In the genomic region with DNA sequence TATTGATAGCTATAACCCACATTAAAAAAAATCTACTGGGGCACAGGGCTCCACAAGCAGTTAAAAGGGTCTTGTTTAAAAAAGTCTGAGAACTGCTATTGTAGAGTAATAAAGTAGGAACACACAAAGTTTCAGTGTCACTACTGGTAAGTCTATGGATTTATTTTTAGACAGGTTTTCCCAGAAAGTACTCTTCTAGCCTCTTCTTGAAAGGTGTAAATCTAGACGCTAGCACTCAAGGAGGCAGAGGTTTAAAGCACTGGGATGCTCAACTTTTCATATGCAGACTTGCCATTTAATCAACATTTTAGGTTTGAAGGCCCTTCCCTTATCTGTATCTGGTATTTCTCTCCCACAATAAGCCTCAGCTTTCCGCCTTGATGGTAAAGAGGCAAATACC, we compare ENCODE assay signal across 21 cellular contexts. TPM values are rescaled to one million over a fixed set of nuclear protein-coding genes. Genes with fewer than 3 reads are reported as not detected.
DNase-seq lines count a peak whose midpoint lies in the region; ATAC-seq and TF ChIP-seq lines count a peak whose summit lies in the region.
"Had no signal": no experiment of that assay in that cellular context is flagged by ENCODE, and none has a peak within 500 bp of the region (broad histone marks: within the 10 kb centered on the region; RNA-seq: fewer than 3 reads in every experiment).

No MANE protein-coding gene starts in this region.

- H3K27ac ChIP-seq in GM23338 (ENCODE audit: low read depth) = no peak overlapping the region
- H3K27ac ChIP-seq: C4-2B had no signal

- H3K9me3 Mint-ChIP-seq in activated naive CD4-positive, alpha-beta T cell treated with anti-CD3 and anti-CD28 coated beads for 36 hours = no peaks in the 10 kb centered on the region
- H3K9me3 Mint-ChIP-seq in activated naive CD4-positive, alpha-beta T cell treated with anti-CD3 and anti-CD28 coated beads, Interleukin-2, amount 10 ng/mL, durations not matched to agents 7 days and 5 days = no peaks in the 10 kb centered on the region
- no peaks in the 10 kb centered on the region for H3K9me3 Mint-ChIP-seq in GM23338
- no peaks in the 10 kb centered on the region for H3K9me3 Mint-ChIP-seq in memory B cell
- no peaks in the 10 kb centered on the region for H3K9me3 Mint-ChIP-seq in stimulated activated effector memory CD8-positive, alpha-beta T cell treated with anti-CD3 and anti-CD28 coated beads, Interleukin-12 subunit alpha, Interleukin-12 subunit beta, amount 100 ng/mL, for 72 hours

- H2AFZ ChIP-seq in GM23338 = no peak overlapping the region

- peaks cover 100% of the 10 kb centered on the region for H3K79me2 ChIP-seq in GM23338 (replicated peaks; ENCODE audit: insufficient read depth)

- H3K27me3 ChIP-seq in GM23338 (ENCODE audit: insufficient read depth) = no peaks in the 10 kb centered on the region

- no peak overlapping the region for H3K4me3 Mint-ChIP-seq in activated naive CD4-positive, alpha-beta T cell treated with anti-CD3 and anti-CD28 coated beads for 36 hours
- no peak overlapping the region for H3K4me3 Mint-ChIP-seq in activated naive CD4-positive, alpha-beta T cell treated with anti-CD3 and anti-CD28 coated beads, Interleukin-2, amount 10 ng/mL, durations not matched to agents 7 days and 5 days
- no peak overlapping the region for H3K4me3 Mint-ChIP-seq in GM23338
- no peak overlapping the region for H3K4me3 Mint-ChIP-seq in memory B cell
- no peak overlapping the region for H3K4me3 Mint-ChIP-seq in stimulated activated effector memory CD8-positive, alpha-beta T cell treated with anti-CD3 and anti-CD28 coated beads, Interleukin-12 subunit alpha, Interleukin-12 subunit beta, amount 100 ng/mL, for 72 hours

- peaks cover 51% of the 10 kb centered on the region for H3K4me1 ChIP-seq in GM23338 (ENCODE audit: insufficient read depth)

- no peak overlapping the region; the same call in 1 of the 2 replicates for H3K4me2 ChIP-seq in GM23338

- CTCF ChIA-PET in activated naive CD4-positive, alpha-beta T cell treated with anti-CD3 and anti-CD28 coated beads for 36 hours (lab: Charles Lee) = interaction anchor here (0.6 kb wide), 1 partner anchor 77 kb away, joined by 5 read pairs; no protein-coding TSS in a partner anchor
- CTCF ChIA-PET in activated naive CD4-positive, alpha-beta T cell treated with anti-CD3 and anti-CD28 coated beads, Interleukin-2, amount 10 ng/mL, durations not matched to agents 7 days and 5 days (lab: Charles Lee) = no interaction called here

- no peaks in the 10 kb centered on the region for H3K27me3 Mint-ChIP-seq in activated naive CD4-positive, alpha-beta T cell treated with anti-CD3 and anti-CD28 coated beads for 36 hours (ENCODE audit: low read depth)
- H3K27me3 Mint-ChIP-seq in activated naive CD4-positive, alpha-beta T cell treated with anti-CD3 and anti-CD28 coated beads, Interleukin-2, amount 10 ng/mL, durations not matched to agents 7 days and 5 days = no peaks in the 10 kb centered on the region
- H3K27me3 Mint-ChIP-seq in GM23338 (ENCODE audit: insufficient read depth, low read depth, poor library complexity) = no peaks in the 10 kb centered on the region
- no peaks in the 10 kb centered on the region for H3K27me3 Mint-ChIP-seq in memory B cell

- H4K20me1 ChIP-seq in GM23338 (replicated peaks; ENCODE audit: insufficient read depth) = peaks cover 54% of the 10 kb centered on the region

- no peaks in the 10 kb centered on the region for H3K9me2 ChIP-seq in GM23338 (ENCODE audit: insufficient read depth)

- intact Hi-C loops in activated naive CD4-positive, alpha-beta T cell treated with anti-CD3 and anti-CD28 coated beads for 36 hours (cut with micrococcal nuclease) = no loop called here

- ATAC-seq in GM23338 = peak; percentile 21; the same call in 2 of the 3 replicates
- ATAC-seq in memory B cell (ENCODE audit: low read depth) = no peak
- ATAC-seq in stimulated activated effector memory CD8-positive, alpha-beta T cell treated with anti-CD3 and anti-CD28 coated beads, Interleukin-12 subunit alpha, Interleukin-12 subunit beta, amount 100 ng/mL, for 72 hours = no peak
- ATAC-seq: Panc1 had no signal

- H3K4me1 Mint-ChIP-seq in activated naive CD4-positive, alpha-beta T cell treated with anti-CD3 and anti-CD28 coated beads for 36 hours (ENCODE audit: low read depth) = peaks cover 84% of the 10 kb centered on the region
- H3K4me1 Mint-ChIP-seq in activated naive CD4-positive, alpha-beta T cell treated with anti-CD3 and anti-CD28 coated beads, Interleukin-2, amount 10 ng/mL, durations not matched to agents 7 days and 5 days = peaks cover 19% of the 10 kb centered on the region
- H3K4me1 Mint-ChIP-seq in GM23338 (peaks cover 38% of the 10 kb centered on the region), memory B cell (peaks cover 46% of the 10 kb centered on the region)
- H3K4me1 Mint-ChIP-seq in stimulated activated effector memory CD8-positive, alpha-beta T cell treated with anti-CD3 and anti-CD28 coated beads, Interleukin-12 subunit alpha, Interleukin-12 subunit beta, amount 100 ng/mL, for 72 hours = peaks cover 57% of the 10 kb centered on the region

- H3K27ac Mint-ChIP-seq in activated naive CD4-positive, alpha-beta T cell treated with anti-CD3 and anti-CD28 coated beads for 36 hours = peak overlapping the region; percentile 37
- no peak overlapping the region for H3K27ac Mint-ChIP-seq in activated naive CD4-positive, alpha-beta T cell treated with anti-CD3 and anti-CD28 coated beads, Interleukin-2, amount 10 ng/mL, durations not matched to agents 7 days and 5 days
- 0 out of 2 replicates have a peak overlapping the region, but pooled peaks have one; percentile 63 for H3K27ac Mint-ChIP-seq in GM23338
- H3K27ac Mint-ChIP-seq in memory B cell = peak overlapping the region; percentile 68
- peak overlapping the region; percentile 15 for H3K27ac Mint-ChIP-seq in stimulated activated effector memory CD8-positive, alpha-beta T cell treated with anti-CD3 and anti-CD28 coated beads, Interleukin-12 subunit alpha, Interleukin-12 subunit beta, amount 100 ng/mL, for 72 hours

- no peak overlapping the region for H3K4me3 ChIP-seq in GM23338
- H3K4me3 ChIP-seq: HAP-1 had no signal

- DNase-seq in activated naive CD4-positive, alpha-beta T cell treated with anti-CD3 and anti-CD28 coated beads for 36 hours = no peak
- DNase-seq in activated naive CD4-positive, alpha-beta T cell treated with anti-CD3 and anti-CD28 coated beads, Interleukin-2, amount 10 ng/mL, durations not matched to agents 7 days and 5 days = no peak
- DNase-seq in GM23338 (ENCODE audit: low spot score) (peak; percentile 31), memory B cell (ENCODE audit: low spot score in 2 of 2) (no peak), cerebellar cortex (ENCODE audit: low spot score) (no peak), NCI-H345 (lab: John Stamatoyannopoulos, UW) (no peak)
- DNase-seq in stimulated activated effector memory CD8-positive, alpha-beta T cell treated with anti-CD3 and anti-CD28 coated beads, Interleukin-12 subunit alpha, Interleukin-12 subunit beta, amount 100 ng/mL, for 72 hours (ENCODE audit: low spot score in 2 of 2) = no peak
- no peak for DNase-seq in activated effector memory CD4-positive, alpha-beta T cell treated with Interleukin-2 at 50 U/mL for 16 hours
- DNase-seq: AML-193, DMS79, KG1, NCI-H1105, NCI-H146, NCI-H2029, NCI-H226, NCI-H524, NCI-H82, SIG-M5 had no signal

- no peaks in the 10 kb centered on the region for H3F3A ChIP-seq in GM23338 (replicated peaks; ENCODE audit: low read depth)

- peaks cover 6% of the 10 kb centered on the region for H3K36me3 Mint-ChIP-seq in activated naive CD4-positive, alpha-beta T cell treated with anti-CD3 and anti-CD28 coated beads for 36 hours (ENCODE audit: low read depth)
- H3K36me3 Mint-ChIP-seq in activated naive CD4-positive, alpha-beta T cell treated with anti-CD3 and anti-CD28 coated beads, Interleukin-2, amount 10 ng/mL, durations not matched to agents 7 days and 5 days = peaks cover 25% of the 10 kb centered on the region
- H3K36me3 Mint-ChIP-seq in GM23338 (ENCODE audit: low read depth) (peaks cover 9% of the 10 kb centered on the region; the same call in 2 of the 3 replicates), memory B cell (peaks cover 20% of the 10 kb centered on the region)
- H3K36me3 Mint-ChIP-seq in stimulated activated effector memory CD8-positive, alpha-beta T cell treated with anti-CD3 and anti-CD28 coated beads, Interleukin-12 subunit alpha, Interleukin-12 subunit beta, amount 100 ng/mL, for 72 hours = peaks cover 27% of the 10 kb centered on the region

- no peak for TF ChIP-seq CTCF in GM23338 (conservative IDR thresholded peaks at IDR 0.05; ENCODE audit: low read depth in 2 of 2)

- no peaks in the 10 kb centered on the region for H3K36me3 ChIP-seq in GM23338 (ENCODE audit: insufficient read depth)
- H3K36me3 ChIP-seq: HAP-1 had no signal

TF ChIP-seq in GM23338, 12 proteins besides CTCF, POLR2A, EP300 and RAD21 (continues in another document):
- TF ChIP-seq POLR2AphosphoS5 (IDR thresholded peaks at IDR 0.05; ENCODE audit: low read depth) = no peak

RNA-seq across cellular contexts. Expression of gene FBXO11, which starts 33.4 kb away (rescaled TPM):
- total RNA-seq in activated naive CD4-positive, alpha-beta T cell treated with anti-CD3 and anti-CD28 coated beads for 36 hours = 10 to 100 TPM; 32.8 to 35.0 TPM
- 52.7 and 53.1 TPM in 2 replicates for total RNA-seq in GM23338 (2014; rRNA removed; shearing (Covaris generic))
- 18.8 and 21.5 TPM in 2 replicates for polyA plus RNA-seq in GM23338 (2016; fragmentation: Nextera tagmentation; extraction: Ambion mirVana)
